Comparison of ENCODE assay signal across 8 cellular contexts in genomic region chr7:115851291-115851690, GRCh38.
DNase-seq lines count a peak whose midpoint lies in the region; ATAC-seq and TF ChIP-seq lines count a peak whose summit lies in the region.

No MANE protein-coding gene starts in this region.

- ATAC-seq in GM18873 (IDR thresholded peaks at IDR 0.05; ENCODE audit: low FRiP score, unreplicated experiment) (no peak), GM18517 (IDR thresholded peaks at IDR 0.05; ENCODE audit: unreplicated experiment) (no peak), HG03521 (IDR thresholded peaks at IDR 0.05; ENCODE audit: unreplicated experiment) (no peak)

- TF ChIP-seq CTCF in WI38 (IDR thresholded peaks at IDR 0.05; ENCODE audit: low read depth, low read length): 0 out of 2 replicates have a peak, but pooled peaks have one; percentile 5

- DNase-seq in NCI-H1417 (lab: John Stamatoyannopoulos, UW) (peak; percentile 30 to 80 (median 77)), NCI-H1417 treated with DMSO at 0.1 percent for 48 hours (lab: John Stamatoyannopoulos, UW) (no peak), NCI-H187 (lab: John Stamatoyannopoulos, UW) (peak; percentile 4 to 49), medulla oblongata (ENCODE audit: extremely low spot score) (peak; percentile 43)

- no peak overlapping the region for H3K4me3 ChIP-seq in WI38 (ENCODE audit: low read depth, low read length)
